ENCODE assay signal across 17 cellular contexts in genomic region chr4:24991015-24991414, GRCh38. TPM values are rescaled to one million over a fixed set of nuclear protein-coding genes. Genes with fewer than 3 reads are reported as not detected.
DNase-seq lines count a peak whose midpoint lies in the region; ATAC-seq and TF ChIP-seq lines count a peak whose summit lies in the region.
"Had no signal": no experiment of that assay in that cellular context is flagged by ENCODE, and none has a peak within 500 bp of the region (broad histone marks: within the 10 kb centered on the region; RNA-seq: fewer than 3 reads in every experiment).

No MANE protein-coding gene starts in this region.

- H4K20me1 ChIP-seq in fibroblast of lung (ENCODE audit: control insufficient read depth, extremely low read depth, insufficient read depth, low read length): no peaks in the 10 kb centered on the region

- no peak overlapping the region for H3K4ac ChIP-seq in mesenchymal stem cell (ENCODE audit: low read depth in 1 of 2, low read length in 2 of 2)

- H3K4me3 ChIP-seq in RWPE2 (ENCODE audit: severe bottlenecking): no peak overlapping the region
- no peak overlapping the region for H3K4me3 ChIP-seq in fibroblast of lung (replicated peaks in 1 of 4; ENCODE audit: control extremely low read depth in 1 of 4, insufficient read depth in 1 of 4, low read depth in 3 of 4, low read length in 4 of 4)
- H3K4me3 ChIP-seq in mesenchymal stem cell (ENCODE audit: insufficient read depth in 1 of 2, low read depth in 1 of 2, low read length in 2 of 2): no peak overlapping the region
- H3K4me3 ChIP-seq in HAP-1: no peak overlapping the region
- H3K4me3 ChIP-seq: GM12878 had no signal

- H3K18ac ChIP-seq in mesenchymal stem cell (ENCODE audit: low read depth in 1 of 2, low read length in 2 of 2): no peak overlapping the region

- 42% methylated on average over 2 of the region's 3 CpGs for WGBS in mesenchymal stem cell

- H3K14ac ChIP-seq in mesenchymal stem cell (ENCODE audit: low read length in 2 of 2): no peak overlapping the region

- in situ Hi-C loops in HAP-1 (cut with MboI; ENCODE audit: low sequenced_read_pairs): no loop called here

- no peak overlapping the region for H2AFZ ChIP-seq in fibroblast of lung (ENCODE audit: low read length)
- no peak overlapping the region for H2AFZ ChIP-seq in mesenchymal stem cell (ENCODE audit: low read depth, low read length)

- H3K27me3 ChIP-seq in RWPE2 (ENCODE audit: insufficient read depth, poor library complexity, severe bottlenecking): no peaks in the 10 kb centered on the region
- H3K27me3 ChIP-seq in fibroblast of lung (ENCODE audit: control insufficient read depth, insufficient read depth, low read length): peaks cover 2% of the 10 kb centered on the region
- peaks cover 0 to 4% of the 10 kb centered on the region in 2 experiments for H3K27me3 ChIP-seq in mesenchymal stem cell (ENCODE audit: control insufficient read depth in 1 of 2, insufficient read depth in 1 of 2, low read length in 2 of 2)
- no peaks in the 10 kb centered on the region for H3K27me3 ChIP-seq in HAP-1 (ENCODE audit: low read depth)

- H3K79me1 ChIP-seq in mesenchymal stem cell (replicated peaks; ENCODE audit: low read length, poor library complexity, severe bottlenecking): no peaks in the 10 kb centered on the region

- no peak overlapping the region for H4K91ac ChIP-seq in mesenchymal stem cell (ENCODE audit: low read length)

- H3K27ac ChIP-seq in RWPE2 (ENCODE audit: poor library complexity, severe bottlenecking) (no peak overlapping the region), fibroblast of lung (ENCODE audit: insufficient read depth, low read length) (no peak overlapping the region), mesenchymal stem cell (ENCODE audit: low read length, poor library complexity, severe bottlenecking) (no peak overlapping the region)

- H3K4me1 ChIP-seq in RWPE2 (ENCODE audit: insufficient read depth, poor library complexity, severe bottlenecking): no peaks in the 10 kb centered on the region
- no peaks in the 10 kb centered on the region for H3K4me1 ChIP-seq in fibroblast of lung (ENCODE audit: control insufficient read depth, extremely low read depth, insufficient read depth, low read length)
- no peaks in the 10 kb centered on the region for H3K4me1 ChIP-seq in mesenchymal stem cell (ENCODE audit: control insufficient read depth, insufficient read depth, low read depth, low read length)
- no peaks in the 10 kb centered on the region for H3K4me1 ChIP-seq in HAP-1

- H2BK15ac ChIP-seq in mesenchymal stem cell (ENCODE audit: low read depth, poor library complexity, severe bottlenecking): no peak overlapping the region

- H2BK5ac ChIP-seq in mesenchymal stem cell (ENCODE audit: low read depth, low read length, poor library complexity, severe bottlenecking): no peak overlapping the region

- H3K9ac ChIP-seq in fibroblast of lung (ENCODE audit: insufficient read depth, low read length): no peak overlapping the region
- no peak overlapping the region for H3K9ac ChIP-seq in mesenchymal stem cell (ENCODE audit: low read length)

- H3K79me2 ChIP-seq in fibroblast of lung (ENCODE audit: control insufficient read depth, insufficient read depth, low read length): no peaks in the 10 kb centered on the region

- peak; percentile 56 for DNase-seq in AG20443 (ENCODE audit: low spot score)
- DNase-seq in RWPE2 (ENCODE audit: low spot score): no peak
- peak; percentile 15 to 92 for DNase-seq in fibroblast of lung (ENCODE audit: low read depth in 2 of 2)
- peak; percentile 56 for DNase-seq in mesenchymal stem cell
- DNase-seq in HAP-1 (ENCODE audit: low spot score in 2 of 2): no peak
- no peak for DNase-seq in activated gamma-delta T cell treated with Interleukin-2 at 50 U/mL for 16 hours
- DNase-seq: activated CD4-positive, alpha-beta T cell treated with anti-CD3 and anti-CD28 coated beads, Interleukin-2, amount 50 U/mL, for 48 hours; AML-193; NCI-H1694; NCI-H82; SHP77 treated with DMSO at 0.1 percent for 48 hours; stimulated activated CD4-positive, alpha-beta T cell treated with anti-CD3 and anti-CD28 coated beads, Interleukin-1b, Interleukin-23, amount 100 ng/mL, for 48 hours; trophoblast cell had no signal

- no peaks in the 10 kb centered on the region for H3K9me3 ChIP-seq in RWPE2 (ENCODE audit: severe bottlenecking)
- H3K9me3 ChIP-seq in fibroblast of lung (ENCODE audit: control insufficient read depth, insufficient read depth, low read depth, low read length): no peaks in the 10 kb centered on the region
- H3K9me3 ChIP-seq in mesenchymal stem cell (ENCODE audit: control insufficient read depth, low read length): peaks cover 7% of the 10 kb centered on the region
- H3K9me3 ChIP-seq in HAP-1: no peaks in the 10 kb centered on the region

- TF ChIP-seq CTCF in RWPE2 (IDR thresholded peaks at IDR 0.05; ENCODE audit: poor library complexity, severe bottlenecking) (no peak), fibroblast of lung (conservative IDR thresholded peaks at IDR 0.05 in 1 of 2, IDR thresholded peaks at IDR 0.05 in 1 of 2; ENCODE audit: low read depth in 1 of 2, low read length in 2 of 2) (no peak)

- H3K36me3 ChIP-seq in RWPE2 (ENCODE audit: low read depth) (no peaks in the 10 kb centered on the region), fibroblast of lung (ENCODE audit: control insufficient read depth, insufficient read depth, low read length) (no peaks in the 10 kb centered on the region), mesenchymal stem cell (ENCODE audit: control insufficient read depth in 1 of 2, insufficient read depth in 2 of 2, low read depth in 1 of 2, low read length in 2 of 2) (no peaks in the 10 kb centered on the region), HAP-1 (replicated peaks) (no peaks in the 10 kb centered on the region)

- no peak overlapping the region for H3K4me2 ChIP-seq in fibroblast of lung (ENCODE audit: extremely low read depth, insufficient read depth, low read length)
- H3K4me2 ChIP-seq in mesenchymal stem cell (ENCODE audit: low read length, poor library complexity, severe bottlenecking): no peak overlapping the region

- H4K8ac ChIP-seq in mesenchymal stem cell (ENCODE audit: low read length): no peak overlapping the region

- H2BK12ac ChIP-seq in mesenchymal stem cell (ENCODE audit: low read length in 2 of 2): no peak overlapping the region

- H3K23ac ChIP-seq in mesenchymal stem cell (ENCODE audit: low read length in 2 of 2): no peak overlapping the region

- peak; percentile 33; the same call in 1 of the 3 replicates for ATAC-seq in RWPE2 (ENCODE audit: low read depth)
- no peak for ATAC-seq in HG02885 (IDR thresholded peaks at IDR 0.05; ENCODE audit: poor library complexity, unreplicated experiment)
- ATAC-seq in HG03159 (IDR thresholded peaks at IDR 0.05; ENCODE audit: unreplicated experiment): no peak
- ATAC-seq: activated T-helper 17 cell treated with anti-CD3 and anti-CD28 coated beads, Interleukin-2, amount 50 U/mL, for 72 hours; GM12878 had no signal

- no peak overlapping the region for H2BK120ac ChIP-seq in mesenchymal stem cell (ENCODE audit: low read depth, low read length)

- H2AK5ac ChIP-seq in mesenchymal stem cell (ENCODE audit: low read length, severe bottlenecking): no peak overlapping the region

RNA-seq across cellular contexts. Expression of gene LGI2, which starts 39.7 kb away (rescaled TPM):
- total RNA-seq in fibroblast of lung: under 0.01 TPM in 2 replicates
- polyA plus RNA-seq in fibroblast of lung: 0.01 TPM in 1 of 2 replicates, not detected in the other
- polyA plus RNA-seq in fibroblast of lung (2012): not detected in 2 replicates
- not detected in 2 replicates for polyA minus RNA-seq in fibroblast of lung (ENCODE audit: low replicate concordance)
- 0.03 TPM for polyA plus RNA-seq in mesenchymal stem cell (2013, experiment 1 of 2)
- polyA plus RNA-seq in mesenchymal stem cell (2013, experiment 2 of 2): 0.04 TPM
- total RNA-seq: activated T-helper 17 cell treated with anti-CD3 and anti-CD28 coated beads, Interleukin-2, amount 50 U/mL, for 72 hours; GM12878 had no signal
- polyA plus RNA-seq: GM12878 had no signal

Comparison
In these comparisons a context has a peak if more than half of its experiments do, and no peak if none do; other contexts are left out.
1. DNase-seq: peak in AG20443 (single experiment), fibroblast of lung (2 of 2) and mesenchymal stem cell (single experiment); none in RWPE2 (single experiment), HAP-1 (0 of 2) and activated gamma-delta T cell treated with Interleukin-2 at 50 U/mL for 16 hours (single experiment).